Comparison of ENCODE assay signal across 8 cellular contexts in genomic region chr1:207890136-207890738, GRCh38. TPM values are rescaled to one million over a fixed set of nuclear protein-coding genes. Genes with fewer than 3 reads are reported as not detected.
DNase-seq lines count a peak whose midpoint lies in the region; ATAC-seq and TF ChIP-seq lines count a peak whose summit lies in the region.

No MANE protein-coding gene starts in this region.

- H3K4me3 ChIP-seq in WI38 (ENCODE audit: low read depth, low read length) = peak overlapping the region; percentile 41
- no peak overlapping the region for H3K4me3 ChIP-seq in hepatocyte
- H3K4me3 ChIP-seq in H7 (ENCODE audit: insufficient read depth, low read depth, low read length) = no peak overlapping the region

- WGBS in hepatocyte (ENCODE audit: low lambda C conversion rate, missing lambda C conversion rate) = 65% methylated on average over 4 of the region's 4 CpGs

- no peaks in the 10 kb centered on the region for H3K79me2 ChIP-seq in hepatocyte

- no peak overlapping the region for H3K27ac ChIP-seq in hepatocyte

- H2AFZ ChIP-seq in hepatocyte = peak overlapping the region; percentile 13

- H3K27me3 ChIP-seq in hepatocyte (peaks cover 7% of the 10 kb centered on the region), H7 (ENCODE audit: control insufficient read depth, insufficient read depth, low read length) (peaks cover 3% of the 10 kb centered on the region)

- no peaks in the 10 kb centered on the region for H3K9me2 ChIP-seq in hepatocyte (replicated peaks; ENCODE audit: insufficient read depth)

- peak; percentile 52 for ATAC-seq in GM21619 (IDR thresholded peaks at IDR 0.05; ENCODE audit: unreplicated experiment)
- no peak for ATAC-seq in HG02840 (IDR thresholded peaks at IDR 0.05; ENCODE audit: low FRiP score, unreplicated experiment)

- DNase-seq in hepatocyte (ENCODE audit: low spot score) = no peak
- peak; percentile 67 for DNase-seq in smooth muscle cell of the brain vasculature (ENCODE audit: low read depth, low spot score)
- DNase-seq in NCI-H1417 (lab: John Stamatoyannopoulos, UW) = no peak
- DNase-seq in activated effector memory CD4-positive, alpha-beta T cell treated with Interleukin-2 at 50 U/mL for 16 hours = no peak
- no peak for DNase-seq in H7

- TF ChIP-seq CTCF in WI38 (IDR thresholded peaks at IDR 0.05; ENCODE audit: low read depth, low read length) = no peak
- TF ChIP-seq CTCF in hepatocyte (IDR thresholded peaks at IDR 0.05; ENCODE audit: poor library complexity) = no peak

- H3K4me1 ChIP-seq in hepatocyte (ENCODE audit: insufficient read depth) = no peaks in the 10 kb centered on the region

- H4K20me1 ChIP-seq in hepatocyte (ENCODE audit: insufficient read depth, poor library complexity, severe bottlenecking) = no peaks in the 10 kb centered on the region

- H3K4me2 ChIP-seq in hepatocyte = no peak overlapping the region

- H3K36me3 ChIP-seq in hepatocyte (replicated peaks; ENCODE audit: insufficient read depth, low read depth) (no peaks in the 10 kb centered on the region), H7 (replicated peaks; ENCODE audit: control insufficient read depth, insufficient read depth, low read length) (no peaks in the 10 kb centered on the region)

- H3K9me3 ChIP-seq in hepatocyte (ENCODE audit: low read depth) = no peaks in the 10 kb centered on the region

RNA-seq across cellular contexts. Expression of gene CD34, which starts 20.7 kb away (rescaled TPM):
- 0.90 and 2.4 TPM in 2 replicates for total RNA-seq in hepatocyte
- 1.3 and 2.4 TPM in 2 replicates for polyA plus RNA-seq in hepatocyte
- total RNA-seq in H7 (2014; rRNA removed; shearing (Covaris generic)) = not detected in 2 replicates
